In genomic region chr1:66366618-66367017, GRCh38 we compare ENCODE assay signal across 18 cellular contexts.
DNase-seq lines count a peak whose midpoint lies in the region; ATAC-seq, FAIRE-seq and TF ChIP-seq lines count a peak whose summit lies in the region.
"Had no signal": no experiment of that assay in that cellular context is flagged by ENCODE, and none has a peak within 500 bp of the region (broad histone marks: within the 10 kb centered on the region; RNA-seq: fewer than 3 reads in every experiment).

No MANE protein-coding gene starts in this region.

- TF ChIP-seq CTCF in natural killer cell (IDR thresholded peaks at IDR 0.05): no peak
- no peak for TF ChIP-seq CTCF in D721Med (IDR thresholded peaks at IDR 0.05; ENCODE audit: insufficient read depth, missing control alignments)
- TF ChIP-seq CTCF in Peyer's patch (IDR thresholded peaks at IDR 0.05): no peak

- in situ Hi-C loops in GM23248 (cut with MboI): no loop called here

- no peak overlapping the region for H2AFZ ChIP-seq in GM23248

- H3K4me1 ChIP-seq in GM23248 (ENCODE audit: insufficient read depth): peaks cover 50% of the 10 kb centered on the region
- H3K4me1 ChIP-seq in Peyer's patch: peaks cover 0 to 6% (median 0%) of the 10 kb centered on the region in 4 donors

- no peak for DNase-seq in activated CD4-positive, alpha-beta T cell treated with anti-CD3 and anti-CD28 coated beads for 36 hours
- no peak for DNase-seq in activated CD4-positive, alpha-beta T cell treated with anti-CD3 and anti-CD28 coated beads, Interleukin-2, amount 10 ng/mL, durations not matched to agents 7 days and 5 days
- DNase-seq in GM23248: no peak
- DNase-seq in activated T-helper 1 cell treated with anti-CD3 and anti-CD28 coated beads, Interleukin-12 subunit alpha, Interleukin-12 subunit beta, Interleukin-2, Interleukin-4 antibody, amounts not matched to agents 30 ng/mL and 10 ng/mL and 1 ng/mL, durations not matched to agents 14 hours and 24 hours and 36 hours (ENCODE audit: low spot score): no peak
- DNase-seq in natural killer cell: no peak
- DNase-seq in RCC 7860 (ENCODE audit: low spot score): no peak
- no peak for DNase-seq in D721Med (ENCODE audit: insufficient read length, low spot score)
- no peak for DNase-seq in Peyer's patch
- DNase-seq: activated CD4-positive, alpha-beta T cell treated with anti-CD3 and anti-CD28 coated beads for 48 hours; NCI-H1105; NCI-H2171; trophoblast cell had no signal

- peak; percentile 9 for ATAC-seq in activated CD4-positive, alpha-beta T cell treated with anti-CD3 and anti-CD28 coated beads for 36 hours
- ATAC-seq in natural killer cell: peak; percentile 54 to 64 (median 63)
- ATAC-seq: A549 had no signal

- H3K4me3 ChIP-seq in GM23248 (no peak overlapping the region), Peyer's patch (no peak overlapping the region)
- H3K4me3 ChIP-seq: A549; BLaER1 treated with 17β-estradiol and CSF1 and Interleukin-3, amounts not matched to agents 10 nM and 100 nM; SK-N-MC had no signal

- intact Hi-C loops in activated CD4-positive, alpha-beta T cell treated with anti-CD3 and anti-CD28 coated beads for 36 hours (cut with DNase I, micrococcal nuclease): no loop called here
- intact Hi-C loops in activated T-helper 1 cell treated with anti-CD3 and anti-CD28 coated beads, Interleukin-12 subunit alpha, Interleukin-12 subunit beta, Interleukin-2, Interleukin-4 antibody, amounts not matched to agents 30 ng/mL and 10 ng/mL and 1 ng/mL, durations not matched to agents 14 hours and 24 hours and 36 hours (cut with micrococcal nuclease): loop anchor here (1.0 kb wide), 1 partner anchor 9 kb away; no protein-coding TSS in a partner anchor
- intact Hi-C loops in natural killer cell (cut with micrococcal nuclease): no loop called here

- POLR2A ChIA-PET in activated CD4-positive, alpha-beta T cell treated with anti-CD3 and anti-CD28 coated beads for 36 hours (lab: Charles Lee): interaction anchor here (0.6 kb wide), 1 partner anchor 371 kb away, joined by 3 read pairs; no protein-coding TSS in a partner anchor
- POLR2A ChIA-PET in activated CD4-positive, alpha-beta T cell treated with anti-CD3 and anti-CD28 coated beads, Interleukin-2, amount 10 ng/mL, durations not matched to agents 7 days and 5 days (lab: Charles Lee): no interaction called here

- H3K4me2 ChIP-seq in GM23248 (ENCODE audit: unreplicated experiment): peak overlapping the region; percentile 60
- H3K4me2 ChIP-seq: A549 had no signal

- H3K9me2 ChIP-seq in GM23248 (ENCODE audit: insufficient read depth): no peaks in the 10 kb centered on the region

- peak overlapping the region; percentile 75 for H3K27ac Mint-ChIP-seq in activated CD4-positive, alpha-beta T cell treated with anti-CD3 and anti-CD28 coated beads for 36 hours
- H3K27ac Mint-ChIP-seq in activated CD4-positive, alpha-beta T cell treated with anti-CD3 and anti-CD28 coated beads, Interleukin-2, amount 10 ng/mL, durations not matched to agents 7 days and 5 days: no peak overlapping the region
- H3K27ac Mint-ChIP-seq in activated T-helper 1 cell treated with anti-CD3 and anti-CD28 coated beads, Interleukin-12 subunit alpha, Interleukin-12 subunit beta, Interleukin-2, Interleukin-4 antibody, amounts not matched to agents 30 ng/mL and 10 ng/mL and 1 ng/mL, durations not matched to agents 14 hours and 24 hours and 36 hours: peak overlapping the region; percentile 79
- peak overlapping the region in 1 of 2 donors; percentile 72 for H3K27ac Mint-ChIP-seq in natural killer cell

- H3K36me3 ChIP-seq in GM23248 (ENCODE audit: low read depth) (peaks cover 70% of the 10 kb centered on the region), Peyer's patch (peaks cover 0 to 32% (median 0%) of the 10 kb centered on the region in 3 donors)

- H3K9me3 ChIP-seq in GM23248 (ENCODE audit: low read depth): no peaks in the 10 kb centered on the region
- H3K9me3 ChIP-seq in Peyer's patch: no peaks in the 10 kb centered on the region
- H3K9me3 ChIP-seq: A549 had no signal

- H3K4me3 Mint-ChIP-seq in activated CD4-positive, alpha-beta T cell treated with anti-CD3 and anti-CD28 coated beads for 36 hours: no peak overlapping the region
- H3K4me3 Mint-ChIP-seq in activated CD4-positive, alpha-beta T cell treated with anti-CD3 and anti-CD28 coated beads, Interleukin-2, amount 10 ng/mL, durations not matched to agents 7 days and 5 days: no peak overlapping the region
- H3K4me3 Mint-ChIP-seq in activated T-helper 1 cell treated with anti-CD3 and anti-CD28 coated beads, Interleukin-12 subunit alpha, Interleukin-12 subunit beta, Interleukin-2, Interleukin-4 antibody, amounts not matched to agents 30 ng/mL and 10 ng/mL and 1 ng/mL, durations not matched to agents 14 hours and 24 hours and 36 hours: no peak overlapping the region
- no peak overlapping the region for H3K4me3 Mint-ChIP-seq in natural killer cell

- H4K20me1 ChIP-seq in GM23248 (ENCODE audit: insufficient read depth): no peaks in the 10 kb centered on the region; the same call in 1 of the 2 replicates

- FAIRE-seq in RCC 7860 (lab: Jason Lieb, UNC) (no peak), D721Med (lab: Jason Lieb, UNC) (no peak)
- FAIRE-seq: A549, colon, endothelial cell of umbilical vein, HTR-8/SVneo had no signal

- H3K27me3 Mint-ChIP-seq in activated CD4-positive, alpha-beta T cell treated with anti-CD3 and anti-CD28 coated beads for 36 hours: no peaks in the 10 kb centered on the region
- no peaks in the 10 kb centered on the region for H3K27me3 Mint-ChIP-seq in activated CD4-positive, alpha-beta T cell treated with anti-CD3 and anti-CD28 coated beads, Interleukin-2, amount 10 ng/mL, durations not matched to agents 7 days and 5 days
- H3K27me3 Mint-ChIP-seq in activated T-helper 1 cell treated with anti-CD3 and anti-CD28 coated beads, Interleukin-12 subunit alpha, Interleukin-12 subunit beta, Interleukin-2, Interleukin-4 antibody, amounts not matched to agents 30 ng/mL and 10 ng/mL and 1 ng/mL, durations not matched to agents 14 hours and 24 hours and 36 hours (ENCODE audit: insufficient read depth): no peaks in the 10 kb centered on the region
- H3K27me3 Mint-ChIP-seq in natural killer cell (ENCODE audit: low read depth in 2 of 2): no peaks in the 10 kb centered on the region

- no peaks in the 10 kb centered on the region for H3K9me3 Mint-ChIP-seq in activated CD4-positive, alpha-beta T cell treated with anti-CD3 and anti-CD28 coated beads for 36 hours (ENCODE audit: low read depth)
- no peaks in the 10 kb centered on the region for H3K9me3 Mint-ChIP-seq in activated CD4-positive, alpha-beta T cell treated with anti-CD3 and anti-CD28 coated beads, Interleukin-2, amount 10 ng/mL, durations not matched to agents 7 days and 5 days
- H3K9me3 Mint-ChIP-seq in activated T-helper 1 cell treated with anti-CD3 and anti-CD28 coated beads, Interleukin-12 subunit alpha, Interleukin-12 subunit beta, Interleukin-2, Interleukin-4 antibody, amounts not matched to agents 30 ng/mL and 10 ng/mL and 1 ng/mL, durations not matched to agents 14 hours and 24 hours and 36 hours: no peaks in the 10 kb centered on the region
- H3K9me3 Mint-ChIP-seq in natural killer cell: no peaks in the 10 kb centered on the region

- H3K79me2 ChIP-seq in GM23248 (ENCODE audit: insufficient read depth): peaks cover 34% of the 10 kb centered on the region

- H3K4me1 Mint-ChIP-seq in activated CD4-positive, alpha-beta T cell treated with anti-CD3 and anti-CD28 coated beads for 36 hours: peaks cover 81% of the 10 kb centered on the region
- H3K4me1 Mint-ChIP-seq in activated CD4-positive, alpha-beta T cell treated with anti-CD3 and anti-CD28 coated beads, Interleukin-2, amount 10 ng/mL, durations not matched to agents 7 days and 5 days: peaks cover 72% of the 10 kb centered on the region
- H3K4me1 Mint-ChIP-seq in activated T-helper 1 cell treated with anti-CD3 and anti-CD28 coated beads, Interleukin-12 subunit alpha, Interleukin-12 subunit beta, Interleukin-2, Interleukin-4 antibody, amounts not matched to agents 30 ng/mL and 10 ng/mL and 1 ng/mL, durations not matched to agents 14 hours and 24 hours and 36 hours (ENCODE audit: low read depth): peaks cover 88% of the 10 kb centered on the region
- peaks cover 10 to 24% of the 10 kb centered on the region in 2 donors for H3K4me1 Mint-ChIP-seq in natural killer cell

- peaks cover 74% of the 10 kb centered on the region for H3F3A ChIP-seq in GM23248 (ENCODE audit: insufficient read depth)

- no peaks in the 10 kb centered on the region for H3K27me3 ChIP-seq in GM23248 (replicated peaks; ENCODE audit: insufficient read depth)
- H3K27me3 ChIP-seq in Peyer's patch: no peaks in the 10 kb centered on the region
- H3K27me3 ChIP-seq: BLaER1 treated with 17β-estradiol and CSF1 and Interleukin-3, amounts not matched to agents 10 nM and 100 nM had no signal

- H3K9ac ChIP-seq in GM23248: no peak overlapping the region
- H3K9ac ChIP-seq: BLaER1 treated with 17β-estradiol and CSF1 and Interleukin-3, amounts not matched to agents 10 nM and 100 nM had no signal

- TF ChIP-seq POLR2A in Peyer's patch (IDR thresholded peaks at IDR 0.05): no peak

- H3K36me3 Mint-ChIP-seq in activated CD4-positive, alpha-beta T cell treated with anti-CD3 and anti-CD28 coated beads for 36 hours (ENCODE audit: low read depth): peaks cover 85% of the 10 kb centered on the region
- H3K36me3 Mint-ChIP-seq in activated CD4-positive, alpha-beta T cell treated with anti-CD3 and anti-CD28 coated beads, Interleukin-2, amount 10 ng/mL, durations not matched to agents 7 days and 5 days (ENCODE audit: low read depth): peaks cover 89% of the 10 kb centered on the region
- peaks cover 79% of the 10 kb centered on the region for H3K36me3 Mint-ChIP-seq in activated T-helper 1 cell treated with anti-CD3 and anti-CD28 coated beads, Interleukin-12 subunit alpha, Interleukin-12 subunit beta, Interleukin-2, Interleukin-4 antibody, amounts not matched to agents 30 ng/mL and 10 ng/mL and 1 ng/mL, durations not matched to agents 14 hours and 24 hours and 36 hours (ENCODE audit: low read depth)
- H3K36me3 Mint-ChIP-seq in natural killer cell: peaks cover 17% of the 10 kb centered on the region

- CTCF ChIA-PET in activated CD4-positive, alpha-beta T cell treated with anti-CD3 and anti-CD28 coated beads for 36 hours (lab: Charles Lee): interaction anchor here (0.8 to 7.3 kb wide), 10 partner anchors 9 to 124 kb away, joined by 3 to 109 read pairs (median 5); no protein-coding TSS in a partner anchor
- CTCF ChIA-PET in activated CD4-positive, alpha-beta T cell treated with anti-CD3 and anti-CD28 coated beads, Interleukin-2, amount 10 ng/mL, durations not matched to agents 7 days and 5 days (lab: Charles Lee): interaction anchor here (1.0 to 2.2 kb wide), 8 partner anchors 10 to 124 kb away, joined by 3 to 10 read pairs (median 4); no protein-coding TSS in a partner anchor

- H3K27ac ChIP-seq in GM23248 (peak overlapping the region; percentile 92; the same call in 1 of the 2 replicates), Peyer's patch (peak overlapping the region in 1 of 4 donors; percentile 12)
- H3K27ac ChIP-seq: A549; BLaER1 treated with 17β-estradiol and CSF1 and Interleukin-3, amounts not matched to agents 10 nM and 100 nM; SK-N-MC had no signal
